8 cellular contexts compared by ENCODE assay signal in the genomic region with DNA sequence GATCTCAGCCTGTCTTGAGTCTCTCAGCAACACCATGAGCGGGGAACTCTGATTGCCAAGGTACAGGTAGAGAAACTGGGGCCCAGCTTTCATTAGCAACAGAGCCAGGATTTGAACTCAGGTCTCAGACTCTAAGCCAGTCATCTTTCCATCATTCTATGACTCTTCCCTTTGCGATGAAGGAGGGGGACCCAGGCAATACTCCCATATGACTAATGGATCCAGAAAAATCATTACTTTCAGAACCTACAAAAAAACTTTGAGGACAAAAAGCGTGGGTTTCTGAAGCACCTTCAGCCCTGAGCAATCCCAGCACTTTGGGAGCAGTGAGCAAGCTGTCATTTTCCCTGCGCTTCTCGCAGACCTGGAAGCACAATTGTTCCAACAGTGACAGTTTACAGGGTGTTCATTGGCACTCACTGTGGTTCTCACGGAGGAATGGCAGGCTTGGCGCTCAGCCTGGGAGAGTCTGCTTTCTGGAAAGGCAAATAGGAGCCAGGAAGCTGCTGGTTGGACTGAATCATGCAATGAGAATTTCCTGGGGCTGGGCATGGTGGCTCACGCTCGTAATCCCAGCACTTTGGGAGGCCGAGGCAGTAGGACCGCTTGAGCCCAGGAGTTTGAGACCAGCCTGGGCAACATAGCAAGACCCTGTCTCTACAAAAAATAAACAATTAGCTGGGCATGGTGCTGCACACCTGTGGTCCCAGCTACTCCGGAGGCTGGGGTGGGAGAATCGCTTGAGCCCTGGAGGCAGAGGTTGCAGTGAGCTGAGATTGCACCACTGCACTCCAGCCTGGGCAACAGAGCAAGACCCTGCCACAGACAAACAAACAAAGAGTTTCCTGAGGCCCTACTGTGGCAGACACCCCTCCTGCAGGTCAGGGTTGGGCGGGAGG. TPM values are rescaled to one million over a fixed set of nuclear protein-coding genes. Genes with fewer than 3 reads are reported as not detected.
DNase-seq lines count a peak whose midpoint lies in the region; ATAC-seq and TF ChIP-seq lines count a peak whose summit lies in the region.

No MANE protein-coding gene starts in this region.

- TF ChIP-seq POLR2A in breast epithelium (IDR thresholded peaks at IDR 0.05) (no peak), uterus (IDR thresholded peaks at IDR 0.05) (no peak)

- POLR2A ChIA-PET in AG04450 (lab: Yijun Ruan, JAX), result interaction anchor here (0.6 to 1.0 kb wide), 3 partner anchors 108 to 273 kb away, joined by 4 to 5 read pairs (median 5); a partner anchor contains a TSS

- no peak for ATAC-seq in HG03460 (IDR thresholded peaks at IDR 0.05; ENCODE audit: unreplicated experiment)

- H3K27me3 ChIP-seq in AG04450 (ENCODE audit: control insufficient read depth, insufficient read depth, low read length) (peaks cover 2% of the 10 kb centered on the region), breast epithelium (no peaks in the 10 kb centered on the region), liver (ENCODE audit: control insufficient read depth in 4 of 4, insufficient read depth in 4 of 4, low read length in 3 of 4) (no peaks in the 10 kb centered on the region), uterus (no peaks in the 10 kb centered on the region)

- intact Hi-C loops in breast epithelium (cut with DNase I; ENCODE audit: low total_unique reads) (loop anchor here (5.0 kb wide), 1 partner anchor 979 kb away; no protein-coding TSS in a partner anchor), uterus (cut with DNase I; ENCODE audit: low total_unique reads) (no loop called here)

- H3K4me1 ChIP-seq in breast epithelium, result no peaks in the 10 kb centered on the region
- H3K4me1 ChIP-seq in liver (ENCODE audit: control insufficient read depth in 4 of 4, insufficient read depth in 4 of 4, low read length in 3 of 4), result peaks cover 0 to 5% (median 0%) of the 10 kb centered on the region in 4 donors
- no peaks in the 10 kb centered on the region for H3K4me1 ChIP-seq in uterus

- H3K9ac ChIP-seq in liver (ENCODE audit: low read depth in 1 of 2, low read length in 2 of 2), result no peak overlapping the region

- H3K27ac ChIP-seq in AG04450 (ENCODE audit: low read depth, low read length) (peak overlapping the region; percentile 63), breast epithelium (peak overlapping the region; percentile 55 to 72), liver (ENCODE audit: low read depth in 1 of 2, low read length in 2 of 2) (no peak overlapping the region), uterus (no peak overlapping the region)

- WGBS in liver, result 68% methylated on average over 14 of the region's 14 CpGs

- DNase-seq in AG04450 (ENCODE audit: low read depth, low spot score) (peak; percentile 81), LNCaP clone FGC (ENCODE audit: low read depth) (peak; percentile 99), breast epithelium (ENCODE audit: low spot score in 2 of 2) (peak; percentile 92), uterus (peak; percentile 55 to 71), AML-193 (lab: John Stamatoyannopoulos, UW) (no peak), NCI-H774 (lab: John Stamatoyannopoulos, UW) (no peak)

- H3K4me3 ChIP-seq in AG04450 (ENCODE audit: low read depth, low read length) (no peak overlapping the region), LNCaP clone FGC (ENCODE audit: low read depth, low read length) (no peak overlapping the region), breast epithelium (no peak overlapping the region), liver (ENCODE audit: low read depth in 1 of 3, low read length in 3 of 3) (no peak overlapping the region), uterus (no peak overlapping the region)

- peaks cover 5% of the 10 kb centered on the region; the same call in 1 of the 2 replicates for H3K9me3 ChIP-seq in AG04450 (ENCODE audit: control insufficient read depth, insufficient read depth, low read length)
- H3K9me3 ChIP-seq in breast epithelium, result no peaks in the 10 kb centered on the region
- H3K9me3 ChIP-seq in liver (ENCODE audit: control insufficient read depth in 4 of 4, low read length in 3 of 4), result no peaks in the 10 kb centered on the region
- H3K9me3 ChIP-seq in uterus, result no peaks in the 10 kb centered on the region

- CTCF ChIA-PET in AG04450 (lab: Charles Lee), result interaction anchor here (0.6 to 4.8 kb wide), 4 partner anchors 19 to 544 kb away, joined by 3 to 48 read pairs (median 8); no protein-coding TSS in a partner anchor

- H3K36me3 ChIP-seq in breast epithelium (no peaks in the 10 kb centered on the region), liver (ENCODE audit: control insufficient read depth in 4 of 4, insufficient read depth in 3 of 4, low read depth in 1 of 4, low read length in 3 of 4) (no peaks in the 10 kb centered on the region), uterus (no peaks in the 10 kb centered on the region)

- peak; percentile 13 to 20 for TF ChIP-seq RAD21 in liver (IDR thresholded peaks at IDR 0.05)

- TF ChIP-seq CTCF in AG04450 (IDR thresholded peaks at IDR 0.05; ENCODE audit: low read depth, low read length) (no peak), LNCaP clone FGC (IDR thresholded peaks at IDR 0.05; ENCODE audit: control insufficient read depth, extremely low read depth, insufficient read depth) (no peak), breast epithelium (IDR thresholded peaks at IDR 0.05) (peak in 1 of 3 donors; percentile 12), liver (IDR thresholded peaks at IDR 0.05; ENCODE audit: low read depth, low read length, missing input control) (no peak), uterus (IDR thresholded peaks at IDR 0.05) (no peak)

TF ChIP-seq in liver, 16 proteins besides CTCF, POLR2A, EP300 and RAD21 (continues in another document):
- TF ChIP-seq, protein P1, sequence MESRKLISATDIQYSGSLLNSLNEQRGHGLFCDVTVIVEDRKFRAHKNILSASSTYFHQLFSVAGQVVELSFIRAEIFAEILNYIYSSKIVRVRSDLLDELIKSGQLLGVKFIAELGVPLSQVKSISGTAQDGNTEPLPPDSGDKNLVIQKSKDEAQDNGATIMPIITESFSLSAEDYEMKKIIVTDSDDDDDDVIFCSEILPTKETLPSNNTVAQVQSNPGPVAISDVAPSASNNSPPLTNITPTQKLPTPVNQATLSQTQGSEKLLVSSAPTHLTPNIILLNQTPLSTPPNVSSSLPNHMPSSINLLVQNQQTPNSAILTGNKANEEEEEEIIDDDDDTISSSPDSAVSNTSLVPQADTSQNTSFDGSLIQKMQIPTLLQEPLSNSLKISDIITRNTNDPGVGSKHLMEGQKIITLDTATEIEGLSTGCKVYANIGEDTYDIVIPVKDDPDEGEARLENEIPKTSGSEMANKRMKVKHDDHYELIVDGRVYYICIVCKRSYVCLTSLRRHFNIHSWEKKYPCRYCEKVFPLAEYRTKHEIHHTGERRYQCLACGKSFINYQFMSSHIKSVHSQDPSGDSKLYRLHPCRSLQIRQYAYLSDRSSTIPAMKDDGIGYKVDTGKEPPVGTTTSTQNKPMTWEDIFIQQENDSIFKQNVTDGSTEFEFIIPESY (IDR thresholded peaks at IDR 0.05), result no peak
- no peak for TF ChIP-seq TAF1 (conservative IDR thresholded peaks at IDR 0.05)
- TF ChIP-seq, protein P2, sequence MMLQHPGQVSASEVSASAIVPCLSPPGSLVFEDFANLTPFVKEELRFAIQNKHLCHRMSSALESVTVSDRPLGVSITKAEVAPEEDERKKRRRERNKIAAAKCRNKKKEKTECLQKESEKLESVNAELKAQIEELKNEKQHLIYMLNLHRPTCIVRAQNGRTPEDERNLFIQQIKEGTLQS (IDR thresholded peaks at IDR 0.05), result no peak
- TF ChIP-seq NR2F2 (IDR thresholded peaks at IDR 0.05), result no peak
- TF ChIP-seq GABPA (IDR thresholded peaks at IDR 0.05 in 1 of 2, conservative IDR thresholded peaks at IDR 0.05 in 1 of 2), result no peak
- no peak for TF ChIP-seq EGR1 (IDR thresholded peaks at IDR 0.05; ENCODE audit: low read depth in 2 of 2)
- no peak for TF ChIP-seq FOXA2 (IDR thresholded peaks at IDR 0.05)
- TF ChIP-seq RXRA (IDR thresholded peaks at IDR 0.05), result no peak
- TF ChIP-seq HNF4G (IDR thresholded peaks at IDR 0.05), result no peak
- TF ChIP-seq JUND (IDR thresholded peaks at IDR 0.05), result peak in 1 of 2 donors; percentile 21
- TF ChIP-seq FOXA1 (IDR thresholded peaks at IDR 0.05), result no peak
- TF ChIP-seq HNF4A (conservative IDR thresholded peaks at IDR 0.05), result no peak
- TF ChIP-seq, protein P3, sequence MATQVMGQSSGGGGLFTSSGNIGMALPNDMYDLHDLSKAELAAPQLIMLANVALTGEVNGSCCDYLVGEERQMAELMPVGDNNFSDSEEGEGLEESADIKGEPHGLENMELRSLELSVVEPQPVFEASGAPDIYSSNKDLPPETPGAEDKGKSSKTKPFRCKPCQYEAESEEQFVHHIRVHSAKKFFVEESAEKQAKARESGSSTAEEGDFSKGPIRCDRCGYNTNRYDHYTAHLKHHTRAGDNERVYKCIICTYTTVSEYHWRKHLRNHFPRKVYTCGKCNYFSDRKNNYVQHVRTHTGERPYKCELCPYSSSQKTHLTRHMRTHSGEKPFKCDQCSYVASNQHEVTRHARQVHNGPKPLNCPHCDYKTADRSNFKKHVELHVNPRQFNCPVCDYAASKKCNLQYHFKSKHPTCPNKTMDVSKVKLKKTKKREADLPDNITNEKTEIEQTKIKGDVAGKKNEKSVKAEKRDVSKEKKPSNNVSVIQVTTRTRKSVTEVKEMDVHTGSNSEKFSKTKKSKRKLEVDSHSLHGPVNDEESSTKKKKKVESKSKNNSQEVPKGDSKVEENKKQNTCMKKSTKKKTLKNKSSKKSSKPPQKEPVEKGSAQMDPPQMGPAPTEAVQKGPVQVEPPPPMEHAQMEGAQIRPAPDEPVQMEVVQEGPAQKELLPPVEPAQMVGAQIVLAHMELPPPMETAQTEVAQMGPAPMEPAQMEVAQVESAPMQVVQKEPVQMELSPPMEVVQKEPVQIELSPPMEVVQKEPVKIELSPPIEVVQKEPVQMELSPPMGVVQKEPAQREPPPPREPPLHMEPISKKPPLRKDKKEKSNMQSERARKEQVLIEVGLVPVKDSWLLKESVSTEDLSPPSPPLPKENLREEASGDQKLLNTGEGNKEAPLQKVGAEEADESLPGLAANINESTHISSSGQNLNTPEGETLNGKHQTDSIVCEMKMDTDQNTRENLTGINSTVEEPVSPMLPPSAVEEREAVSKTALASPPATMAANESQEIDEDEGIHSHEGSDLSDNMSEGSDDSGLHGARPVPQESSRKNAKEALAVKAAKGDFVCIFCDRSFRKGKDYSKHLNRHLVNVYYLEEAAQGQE (IDR thresholded peaks at IDR 0.05), result no peak
- TF ChIP-seq YY1 (IDR thresholded peaks at IDR 0.05), result peak; percentile 54
- TF ChIP-seq, protein P4, sequence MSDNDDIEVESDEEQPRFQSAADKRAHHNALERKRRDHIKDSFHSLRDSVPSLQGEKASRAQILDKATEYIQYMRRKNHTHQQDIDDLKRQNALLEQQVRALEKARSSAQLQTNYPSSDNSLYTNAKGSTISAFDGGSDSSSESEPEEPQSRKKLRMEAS (IDR thresholded peaks at IDR 0.05), result no peak

RNA-seq across cellular contexts. Expression of a gene that starts 40.1 kb away (rescaled TPM):
- not detected in 2 replicates for polyA plus RNA-seq in AG04450 (2011; rRNA removed)
- not detected in 2 replicates for polyA minus RNA-seq in AG04450 (2011; rRNA and poly(A)+ RNA removed)
- total RNA-seq in breast epithelium, result not detected
- total RNA-seq in liver, result not detected
- not detected for polyA plus RNA-seq in liver
- not detected for total RNA-seq in uterus

RNA-seq across cellular contexts. Expression of a gene that starts 40.5 kb away (rescaled TPM):
- not detected in 2 replicates for polyA plus RNA-seq in AG04450 (2011; rRNA removed)
- polyA minus RNA-seq in AG04450 (2011; rRNA and poly(A)+ RNA removed), result not detected in 2 replicates
- not detected for total RNA-seq in breast epithelium
- total RNA-seq in liver, result not detected
- not detected for polyA plus RNA-seq in liver
- total RNA-seq in uterus, result not detected

Comparison
In these comparisons a context has a peak if more than half of its experiments do, and no peak if none do; other contexts are left out.
1. DNase-seq: peak in AG04450 (single experiment), LNCaP clone FGC (single experiment), breast epithelium (2 of 2) and uterus (2 of 2); none in AML-193 (0 of 2) and NCI-H774 (single experiment).
2. H3K27ac ChIP-seq: peak in AG04450 (single experiment) and breast epithelium (2 of 2); none in liver (0 of 2) and uterus (0 of 2).